ENCODE assay signal across 8 cellular contexts in the genomic region with DNA sequence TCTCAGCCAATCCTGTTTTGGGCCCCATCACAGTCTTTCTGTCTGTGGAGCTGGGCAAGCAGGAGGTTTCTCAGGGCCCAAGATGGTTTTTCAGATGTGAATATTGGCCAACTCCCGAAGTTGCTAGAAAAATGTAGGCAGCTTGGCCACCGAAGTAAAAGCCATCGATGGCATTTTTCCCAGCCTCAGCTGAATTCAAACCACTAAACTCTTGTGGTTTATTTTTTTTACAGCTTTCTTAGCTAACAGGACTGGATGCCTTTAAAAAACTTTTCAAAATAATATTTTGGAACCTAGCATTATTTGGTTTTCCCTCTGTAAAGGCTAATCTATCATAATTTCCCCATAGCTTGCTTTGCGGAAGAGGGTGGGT.
DNase-seq lines count a peak whose midpoint lies in the region; ATAC-seq and TF ChIP-seq lines count a peak whose summit lies in the region.
"Had no signal": no experiment of that assay in that cellular context is flagged by ENCODE, and none has a peak within 500 bp of the region (broad histone marks: within the 10 kb centered on the region; RNA-seq: fewer than 3 reads in every experiment).

No MANE protein-coding gene starts in this region.

- H3K36me3 ChIP-seq in KOPT-K1 (ENCODE audit: insufficient read depth, low read length): no peaks in the 10 kb centered on the region
- no peaks in the 10 kb centered on the region for H3K36me3 ChIP-seq in ascending aorta
- H3K36me3 ChIP-seq in lower lobe of right lung: no peaks in the 10 kb centered on the region
- no peaks in the 10 kb centered on the region for H3K36me3 ChIP-seq in tibial nerve

- H3K4me3 ChIP-seq in ascending aorta (no peak overlapping the region), lower lobe of right lung (no peak overlapping the region), tibial nerve (no peak overlapping the region)
- H3K4me3 ChIP-seq: mucosa of descending colon had no signal

- H3K4me1 ChIP-seq in ascending aorta (peaks cover 7 to 12% of the 10 kb centered on the region in 2 donors), lower lobe of right lung (peaks cover 12% of the 10 kb centered on the region), tibial nerve (peaks cover 0 to 53% (median 16%) of the 10 kb centered on the region in 4 donors)

- H3K9me3 ChIP-seq in KOPT-K1 (ENCODE audit: insufficient read depth, low read length, poor library complexity, severe bottlenecking): no peaks in the 10 kb centered on the region
- no peaks in the 10 kb centered on the region for H3K9me3 ChIP-seq in ascending aorta
- no peaks in the 10 kb centered on the region for H3K9me3 ChIP-seq in lower lobe of right lung
- H3K9me3 ChIP-seq in tibial nerve: no peaks in the 10 kb centered on the region
- H3K9me3 ChIP-seq: mucosa of descending colon had no signal

- H3K27me3 ChIP-seq in ascending aorta (no peaks in the 10 kb centered on the region), lower lobe of right lung (ENCODE audit: low read depth) (peaks cover 12% of the 10 kb centered on the region), tibial nerve (no peaks in the 10 kb centered on the region)

- no peak for TF ChIP-seq CTCF in ascending aorta (IDR thresholded peaks at IDR 0.05)
- no peak for TF ChIP-seq CTCF in lower lobe of right lung (IDR thresholded peaks at IDR 0.05)
- no peak for TF ChIP-seq CTCF in tibial nerve (IDR thresholded peaks at IDR 0.05)

- intact Hi-C loops in ascending aorta (cut with DNase I) (no loop called here), lower lobe of right lung (cut with DNase I) (no loop called here)

- TF ChIP-seq POLR2A in tibial nerve (IDR thresholded peaks at IDR 0.05): no peak

- no peak for TF ChIP-seq EP300 in tibial nerve (IDR thresholded peaks at IDR 0.05)

- 35 to 40% methylated on average over 4 of the region's 4 CpGs for WGBS in tibial nerve, 2 donors

- DNase-seq in ascending aorta (ENCODE audit: low spot score in 2 of 2): no peak
- DNase-seq in lower lobe of right lung: no peak
- peak in 1 of 2 donors; percentile 37 for DNase-seq in tibial nerve (ENCODE audit: low spot score in 2 of 2)
- DNase-seq in NCI-H1105 (lab: John Stamatoyannopoulos, UW): no peak
- DNase-seq in central memory CD4-positive, alpha-beta T cell: no peak

- peak overlapping the region; percentile 58 for H3K27ac ChIP-seq in KOPT-K1 (ENCODE audit: low read depth, low read length, poor library complexity, severe bottlenecking)
- H3K27ac ChIP-seq in ascending aorta: peak overlapping the region; percentile 28 to 41
- H3K27ac ChIP-seq in lower lobe of right lung: peak overlapping the region; percentile 8
- peak overlapping the region; percentile 28 to 88 (median 75) for H3K27ac ChIP-seq in tibial nerve

- ATAC-seq in lower lobe of right lung (no peak), HG02588 (IDR thresholded peaks at IDR 0.05; ENCODE audit: unreplicated experiment) (no peak)

Comparison
In these comparisons a context has a peak if more than half of its experiments do, and no peak if none do; other contexts are left out.
1. H3K27ac ChIP-seq: peak in every context shown above with its lines; median percentile 75 in tibial nerve; 58 in KOPT-K1; 34 in ascending aorta; 8 in lower lobe of right lung.